Comparison of ENCODE assay signal across 3 cellular contexts in genomic region chr1:3451994-3452865, GRCh38.
"Had no signal": no experiment of that assay in that cellular context is flagged by ENCODE, and none has a peak within 500 bp of the region (broad histone marks: within the 10 kb centered on the region; RNA-seq: fewer than 3 reads in every experiment).

No MANE protein-coding gene starts in this region.

- H3K36me3 ChIP-seq: left lung, pancreas, transverse colon had no signal

- H3K4me3 ChIP-seq: left lung, pancreas, transverse colon had no signal

- H3K9me3 ChIP-seq: left lung, pancreas had no signal

- H3K27ac ChIP-seq: left lung, pancreas, transverse colon had no signal

- H3K27me3 ChIP-seq: pancreas had no signal
